ENCODE assay signal across 23 cellular contexts in genomic region chr4:35250771-35251170, GRCh38.
DNase-seq lines count a peak whose midpoint lies in the region; ATAC-seq and FAIRE-seq lines count a peak whose summit lies in the region.
"Had no signal": no experiment of that assay in that cellular context is flagged by ENCODE, and none has a peak within 500 bp of the region (broad histone marks: within the 10 kb centered on the region; RNA-seq: fewer than 3 reads in every experiment).

No MANE protein-coding gene starts in this region.

- DNase-seq in COR-L47 (lab: John Stamatoyannopoulos, UW) = peak; percentile 33
- DNase-seq in HS-27A (ENCODE audit: low read depth) = peak; percentile 33
- DNase-seq in iris pigment epithelial cell (ENCODE audit: low read depth) = peak; percentile 24
- DNase-seq in naive thymus-derived CD4-positive, alpha-beta T cell = no peak
- no peak for DNase-seq in cortex of kidney (lab: John Stamatoyannopoulos, UW)
- DNase-seq: activated CD4-positive, alpha-beta T cell treated with anti-CD3 and anti-CD28 coated beads for 4 hours; AML-193; hippocampal formation; islet precursor cell; NCI-H187 treated with DMSO at 0.1 percent for 48 hours; Right ventricle myocardium superior; small intestine; stimulated activated CD4-positive, alpha-beta T cell treated with anti-CD3 and anti-CD28 coated beads, Interleukin-2, amount 100 ng/mL, for 48 hours; stimulated activated naive CD4-positive, alpha-beta T cell treated with Interleukin-2 at 50 U/mL for 16 hours; tibial artery had no signal

- H3K4me1 Mint-ChIP-seq in naive thymus-derived CD4-positive, alpha-beta T cell = no peaks in the 10 kb centered on the region
- H3K4me1 Mint-ChIP-seq: activated naive CD4-positive, alpha-beta T cell treated with anti-CD3 and anti-CD28 coated beads, Interleukin-2, amount 50 U/mL, for 24 hours; IgD-negative memory B cell had no signal

- H3K36me3 ChIP-seq in naive thymus-derived CD4-positive, alpha-beta T cell (ENCODE audit: control insufficient read depth in 2 of 3, insufficient read depth in 3 of 3, low read length in 3 of 3) = no peaks in the 10 kb centered on the region
- H3K36me3 ChIP-seq: neutrophil, tibial artery had no signal

- no peak overlapping the region for H3K27ac ChIP-seq in naive thymus-derived CD4-positive, alpha-beta T cell (ENCODE audit: low read depth, low read length)
- H3K27ac ChIP-seq: neutrophil, tibial artery had no signal

- no peak overlapping the region for H3K4me3 ChIP-seq in naive thymus-derived CD4-positive, alpha-beta T cell (ENCODE audit: low read length)
- H3K4me3 ChIP-seq: lung, tibial artery had no signal

- intact Hi-C loops in naive thymus-derived CD4-positive, alpha-beta T cell (cut with micrococcal nuclease) = no loop called here

- ATAC-seq in naive thymus-derived CD4-positive, alpha-beta T cell = no peak
- ATAC-seq in HG02759 (IDR thresholded peaks at IDR 0.05; ENCODE audit: unreplicated experiment) = no peak

- H3K9me3 ChIP-seq in naive thymus-derived CD4-positive, alpha-beta T cell (ENCODE audit: control insufficient read depth in 2 of 3, low read length in 3 of 3) = no peaks in the 10 kb centered on the region
- H3K9me3 ChIP-seq: neutrophil, tibial artery had no signal

- POLR2A ChIA-PET in naive thymus-derived CD4-positive, alpha-beta T cell (lab: Charles Lee) = no interaction called here

- H3K4me1 ChIP-seq in naive thymus-derived CD4-positive, alpha-beta T cell (ENCODE audit: control insufficient read depth in 2 of 2, insufficient read depth in 2 of 2, low read length in 2 of 2) = no peaks in the 10 kb centered on the region
- H3K4me1 ChIP-seq: tibial artery had no signal

- no peak overlapping the region for H3K27ac Mint-ChIP-seq in naive thymus-derived CD4-positive, alpha-beta T cell
- H3K27ac Mint-ChIP-seq: activated naive CD4-positive, alpha-beta T cell treated with anti-CD3 and anti-CD28 coated beads, Interleukin-2, amount 50 U/mL, for 24 hours; IgD-negative memory B cell had no signal

- H3K27me3 Mint-ChIP-seq in naive thymus-derived CD4-positive, alpha-beta T cell = no peaks in the 10 kb centered on the region
- H3K27me3 Mint-ChIP-seq: activated naive CD4-positive, alpha-beta T cell treated with anti-CD3 and anti-CD28 coated beads, Interleukin-2, amount 50 U/mL, for 24 hours; brain; IgD-negative memory B cell had no signal

- no peaks in the 10 kb centered on the region for H3K27me3 ChIP-seq in naive thymus-derived CD4-positive, alpha-beta T cell (ENCODE audit: control insufficient read depth in 2 of 2, insufficient read depth in 2 of 2, low read length in 2 of 2)
- H3K27me3 ChIP-seq: neutrophil, tibial artery had no signal

- no peaks in the 10 kb centered on the region for H3K36me3 Mint-ChIP-seq in naive thymus-derived CD4-positive, alpha-beta T cell
- H3K36me3 Mint-ChIP-seq: activated naive CD4-positive, alpha-beta T cell treated with anti-CD3 and anti-CD28 coated beads, Interleukin-2, amount 50 U/mL, for 24 hours; brain; IgD-negative memory B cell had no signal

- CTCF ChIA-PET in naive thymus-derived CD4-positive, alpha-beta T cell (lab: Charles Lee) = no interaction called here

- FAIRE-seq in TTC549 (lab: Jason Lieb, UNC) = peak; percentile 25
- FAIRE-seq: endometrium, small intestine had no signal

- no peak overlapping the region for H3K4me3 Mint-ChIP-seq in naive thymus-derived CD4-positive, alpha-beta T cell
- H3K4me3 Mint-ChIP-seq: activated naive CD4-positive, alpha-beta T cell treated with anti-CD3 and anti-CD28 coated beads, Interleukin-2, amount 50 U/mL, for 24 hours; brain; IgD-negative memory B cell had no signal

- peaks cover 0 to 6% (median 0%) of the 10 kb centered on the region in 11 donors for H3K9me3 Mint-ChIP-seq in naive thymus-derived CD4-positive, alpha-beta T cell
- H3K9me3 Mint-ChIP-seq: activated naive CD4-positive, alpha-beta T cell treated with anti-CD3 and anti-CD28 coated beads, Interleukin-2, amount 50 U/mL, for 24 hours had no signal

Comparison
In these comparisons a context has a peak if more than half of its experiments do, and no peak if none do; other contexts are left out.
1. DNase-seq: peak in COR-L47 (single experiment), HS-27A (single experiment) and iris pigment epithelial cell (single experiment); none in naive thymus-derived CD4-positive, alpha-beta T cell (0 of 9) and cortex of kidney (single experiment).